Comparison of ENCODE assay signal across 8 cellular contexts in the genomic region with DNA sequence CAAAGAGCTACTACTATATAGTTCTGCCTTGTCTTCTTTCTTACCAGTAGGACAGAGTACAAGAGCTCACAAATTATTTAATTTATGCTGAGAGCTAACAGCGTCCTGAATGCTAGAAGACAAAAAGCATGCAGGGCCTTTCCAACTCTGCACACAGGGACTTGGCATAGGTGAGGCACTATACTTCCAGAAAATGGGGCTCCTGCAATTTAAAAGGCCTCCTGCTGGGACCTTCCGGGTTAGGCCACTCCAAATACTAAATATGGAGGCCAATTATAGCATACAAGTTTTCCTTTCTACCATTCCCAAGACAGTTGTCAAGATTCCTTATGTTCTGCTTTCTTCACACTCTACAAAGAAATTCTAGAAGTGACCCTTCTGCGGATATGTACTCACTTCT. TPM values are rescaled to one million over a fixed set of nuclear protein-coding genes. Genes with fewer than 3 reads are reported as not detected.
DNase-seq lines count a peak whose midpoint lies in the region; ATAC-seq and TF ChIP-seq lines count a peak whose summit lies in the region.

No MANE protein-coding gene starts in this region.

- peak overlapping the region; percentile 96 for H3K9ac ChIP-seq in SK-N-MC (ENCODE audit: insufficient read length)

- TF ChIP-seq CTCF in Calu3 (IDR thresholded peaks at IDR 0.05; ENCODE audit: unreplicated experiment) = no peak
- TF ChIP-seq CTCF in HFF-Myc (IDR thresholded peaks at IDR 0.05; ENCODE audit: low read depth, low read length, missing control alignments) = no peak
- no peak for TF ChIP-seq CTCF in esophagus squamous epithelium (IDR thresholded peaks at IDR 0.05)
- TF ChIP-seq CTCF in prostate gland (IDR thresholded peaks at IDR 0.05) = no peak

- peak overlapping the region; percentile 85 for H3K27ac Mint-ChIP-seq in Calu3 (ENCODE audit: unreplicated experiment)

- BruUV-seq in Calu3 (replicated peaks; lab: Mats Ljungman, UMichigan) = no TSS peak

- WGBS in esophagus squamous epithelium, 2 donors = 0% methylated on average over 2 to 3 of the region's 3 CpGs
- 2% methylated on average over 3 of the region's 3 CpGs for WGBS in prostate gland

- H3K9me3 ChIP-seq in SK-N-MC (ENCODE audit: low read depth, low read length) (no peaks in the 10 kb centered on the region), esophagus squamous epithelium (no peaks in the 10 kb centered on the region), prostate gland (no peaks in the 10 kb centered on the region)

- peak overlapping the region; percentile 80 for H3K27ac ChIP-seq in SK-N-MC
- peak overlapping the region in 3 of 4 donors; percentile 90 to 94 (median 92) for H3K27ac ChIP-seq in esophagus squamous epithelium
- H3K27ac ChIP-seq in prostate gland = peak overlapping the region in 1 of 2 donors; percentile 84

- H3K36me3 Mint-ChIP-seq in Calu3 (ENCODE audit: insufficient read depth, unreplicated experiment) = peaks cover 32% of the 10 kb centered on the region

- H3K27me3 Mint-ChIP-seq in Calu3 (ENCODE audit: unreplicated experiment) = no peaks in the 10 kb centered on the region

- no peaks in the 10 kb centered on the region for H3K9me3 Mint-ChIP-seq in Calu3 (ENCODE audit: low read depth, unreplicated experiment)

- peaks cover 8% of the 10 kb centered on the region for H3K4me1 Mint-ChIP-seq in Calu3 (ENCODE audit: low read depth, unreplicated experiment)

- H3K4me1 ChIP-seq in esophagus squamous epithelium (peaks cover 7 to 41% (median 10%) of the 10 kb centered on the region in 3 donors), prostate gland (replicated peaks) (no peaks in the 10 kb centered on the region)

- DNase-seq in Calu3 = no peak
- no peak for DNase-seq in HFF-Myc (ENCODE audit: extremely low read depth, low read depth)
- no peak for DNase-seq in SK-N-MC (ENCODE audit: low read depth, low spot score)
- DNase-seq in esophagus squamous epithelium (lab: John Stamatoyannopoulos, UW) = no peak
- no peak for DNase-seq in prostate gland (ENCODE audit: low spot score)
- no peak for DNase-seq in medulla oblongata (ENCODE audit: extremely low spot score)
- no peak for DNase-seq in cortex of kidney (lab: John Stamatoyannopoulos, UW)

- no peak for ATAC-seq in HG03565 (IDR thresholded peaks at IDR 0.05; ENCODE audit: unreplicated experiment)

- peak overlapping the region; percentile 85 for H3K4me3 Mint-ChIP-seq in Calu3 (ENCODE audit: low read depth, unreplicated experiment)

- H3K36me3 ChIP-seq in SK-N-MC (ENCODE audit: insufficient read depth, low read length) (peaks cover 37% of the 10 kb centered on the region), esophagus squamous epithelium (peaks cover 0 to 24% (median 0%) of the 10 kb centered on the region in 3 donors), prostate gland (no peaks in the 10 kb centered on the region)

- intact Hi-C loops in Calu3 (cut with micrococcal nuclease; ENCODE audit: unreplicated experiment) (no loop called here), esophagus squamous epithelium (cut with DNase I) (no loop called here), prostate gland (cut with DNase I) (no loop called here)

- H3K27me3 ChIP-seq in esophagus squamous epithelium = peaks cover 0 to 29% (median 0%) of the 10 kb centered on the region in 4 donors
- no peaks in the 10 kb centered on the region for H3K27me3 ChIP-seq in prostate gland (replicated peaks; ENCODE audit: insufficient read depth)

- H3K4me3 ChIP-seq in HFF-Myc (replicated peaks; ENCODE audit: low read depth, low read length) (peak overlapping the region; percentile 96), SK-N-MC (peak overlapping the region; percentile 97), esophagus squamous epithelium (peak overlapping the region; percentile 77 to 98 (median 90)), prostate gland (peak overlapping the region; percentile 85 to 95)

- TF ChIP-seq POLR2A in esophagus squamous epithelium (IDR thresholded peaks at IDR 0.05) (no peak), prostate gland (IDR thresholded peaks at IDR 0.05) (no peak)

- CTCF ChIA-PET in Calu3 (lab: Charles Lee) = interaction anchor here (1.8 kb wide), 1 partner anchor 18 kb away, joined by 9 read pairs; a partner anchor contains a TSS

RNA-seq across cellular contexts. Expression of a gene that starts 0.9 kb away (rescaled TPM):
- 23.1 and 26.7 TPM in 2 replicates for total RNA-seq in Calu3 (2022)
- 10 to 100 TPM; 50.0 to 88.0 (median 63.9) TPM for total RNA-seq in esophagus squamous epithelium
- total RNA-seq in prostate gland = 10 to 100 TPM; 38.9 to 74.8 TPM

RNA-seq across cellular contexts. Expression of a gene that starts 18.2 kb away (rescaled TPM):
- total RNA-seq in Calu3 (2022) (3.4 and 4.9 TPM in 2 replicates), esophagus squamous epithelium (10 to 100 TPM in 2 of 4 donors, 1 to 10 TPM in 2; 6.8 to 13.9 (median 9.3) TPM), prostate gland (10 to 100 TPM; 18.1 to 18.2 TPM)
